12 cellular contexts compared by ENCODE assay signal in genomic region chr2:9708683-9709538, GRCh38.
DNase-seq lines count a peak whose midpoint lies in the region; TF ChIP-seq lines count a peak whose summit lies in the region.
"Had no signal": no experiment of that assay in that cellular context is flagged by ENCODE, and none has a peak within 500 bp of the region (broad histone marks: within the 10 kb centered on the region; RNA-seq: fewer than 3 reads in every experiment).

No MANE protein-coding gene starts in this region.

- TF ChIP-seq CTCF in GM12865 (IDR thresholded peaks at IDR 0.05; ENCODE audit: insufficient read depth, low read depth, low read length, missing control alignments) (no peak), dorsolateral prefrontal cortex (IDR thresholded peaks at IDR 0.05 in 54 of 56, conservative IDR thresholded peaks at IDR 0.05 in 2 of 56; ENCODE audit: low read depth in 1 of 56, partially characterized antibody in 56 of 56) (no peak)

- H3K27ac ChIP-seq in dorsolateral prefrontal cortex (peak overlapping the region in 30 of 59 donors; percentile 2 to 81 (median 49)), substantia nigra (ENCODE audit: low read depth, low read length, poor library complexity, severe bottlenecking) (no peak overlapping the region)
- H3K27ac ChIP-seq: cardiac muscle cell, spleen had no signal

- CTCF ChIA-PET in HEK293T (lab: Yijun Ruan, JAX): no interaction called here

- no peaks in the 10 kb centered on the region for H3K27me3 ChIP-seq in dorsolateral prefrontal cortex
- H3K27me3 ChIP-seq: cardiac muscle cell, spleen had no signal

- intact Hi-C loops in dorsolateral prefrontal cortex (cut with DNase I): no loop called here

- POLR2A ChIA-PET in HEK293T (lab: Yijun Ruan, JAX): no interaction called here

- peak; percentile 64 for DNase-seq in NCI-H748 (lab: John Stamatoyannopoulos, UW; ENCODE audit: unreplicated experiment)
- no peak for DNase-seq in NCI-H748 treated with DMSO at 0.1 percent for 48 hours (lab: John Stamatoyannopoulos, UW)
- DNase-seq in GM12865 (ENCODE audit: low read depth): peak; percentile 63
- DNase-seq in NCI-H146 treated with DMSO at 0.1 percent for 48 hours (lab: John Stamatoyannopoulos, UW; ENCODE audit: unreplicated experiment): peak; percentile 17
- no peak for DNase-seq in dorsolateral prefrontal cortex
- no peak for DNase-seq in substantia nigra (lab: John Stamatoyannopoulos, UW)
- DNase-seq in UCSD-AML1 (lab: John Stamatoyannopoulos, UW; ENCODE audit: unreplicated experiment): no peak
- no peak for DNase-seq in HEK293T (ENCODE audit: extremely low spot score)
- DNase-seq: NCI-H1436 treated with DMSO at 0.1 percent for 48 hours, Right ventricle myocardium superior, spleen had no signal

- H3K4me3 ChIP-seq in GM12865 (ENCODE audit: low read depth, low read length) (no peak overlapping the region), dorsolateral prefrontal cortex (no peak overlapping the region)
- H3K4me3 ChIP-seq: cardiac muscle cell, spleen had no signal

TF ChIP-seq in HEK293T, 16 proteins besides CTCF, POLR2A, EP300 and RAD21:
- TF ChIP-seq FOXA1 (IDR thresholded peaks at IDR 0.05) (no peak), PKNOX1 (IDR thresholded peaks at IDR 0.05) (no peak), SP1 (IDR thresholded peaks at IDR 0.05) (no peak), BHLHE40 (IDR thresholded peaks at IDR 0.05; ENCODE audit: borderline replicate concordance) (no peak), FOXM1 (IDR thresholded peaks at IDR 0.05; ENCODE audit: borderline replicate concordance) (no peak), LEF1 (IDR thresholded peaks at IDR 0.05; ENCODE audit: borderline replicate concordance) (no peak), NFRKB (IDR thresholded peaks at IDR 0.05) (no peak), ELF4 (IDR thresholded peaks at IDR 0.05) (no peak), HDGF (IDR thresholded peaks at IDR 0.05; ENCODE audit: borderline replicate concordance) (no peak), FOXK2 (IDR thresholded peaks at IDR 0.05) (no peak), TARDBP (IDR thresholded peaks at IDR 0.05) (no peak), CTBP1 (IDR thresholded peaks at IDR 0.05; ENCODE audit: borderline replicate concordance) (no peak), L3MBTL2 (conservative IDR thresholded peaks at IDR 0.05) (no peak), ZNF384 (IDR thresholded peaks at IDR 0.05) (no peak), SUZ12 (IDR thresholded peaks at IDR 0.05) (no peak), ARNT (IDR thresholded peaks at IDR 0.05) (no peak)

Comparison
In these comparisons a context has a peak if more than half of its experiments do, and no peak if none do; other contexts are left out.
1. DNase-seq: peak in NCI-H748 (single experiment), GM12865 (single experiment) and NCI-H146 treated with DMSO at 0.1 percent for 48 hours (single experiment); none in NCI-H748 treated with DMSO at 0.1 percent for 48 hours (single experiment), dorsolateral prefrontal cortex (0 of 10), substantia nigra (0 of 49), UCSD-AML1 (single experiment) and HEK293T (single experiment).